Comparison of ENCODE assay signal across 20 cellular contexts in genomic region chr1:4017636-4018365, GRCh38.
DNase-seq lines count a peak whose midpoint lies in the region; ATAC-seq and TF ChIP-seq lines count a peak whose summit lies in the region.
"Had no signal": no experiment of that assay in that cellular context is flagged by ENCODE, and none has a peak within 500 bp of the region (broad histone marks: within the 10 kb centered on the region; RNA-seq: fewer than 3 reads in every experiment).

No MANE protein-coding gene starts in this region.

- H3K36me3 ChIP-seq in DND-41 (ENCODE audit: insufficient read depth, low read length) (no peaks in the 10 kb centered on the region), OCI-LY1 (ENCODE audit: insufficient read depth, low read length) (no peaks in the 10 kb centered on the region), parathyroid adenoma (ENCODE audit: control insufficient read depth, insufficient read depth, low read length) (no peaks in the 10 kb centered on the region)

- H3K9me3 ChIP-seq in DND-41 (ENCODE audit: insufficient read depth, low read length, severe bottlenecking) (no peaks in the 10 kb centered on the region), OCI-LY1 (ENCODE audit: low read length) (no peaks in the 10 kb centered on the region), parathyroid adenoma (ENCODE audit: control insufficient read depth, low read length) (no peaks in the 10 kb centered on the region)
- H3K9me3 ChIP-seq: Caco-2, SK-N-SH had no signal

- H3K27ac Mint-ChIP-seq in progenitor cell of endocrine pancreas, result no peak overlapping the region
- H3K27ac Mint-ChIP-seq: CD4-positive, alpha-beta memory T cell had no signal

- H3K9me2 ChIP-seq in OCI-LY1 (ENCODE audit: low read depth, low read length), result no peaks in the 10 kb centered on the region
- H3K9me2 ChIP-seq: SK-N-SH had no signal

- no peaks in the 10 kb centered on the region for H3K36me3 Mint-ChIP-seq in progenitor cell of endocrine pancreas (ENCODE audit: insufficient read depth)
- H3K36me3 Mint-ChIP-seq: CD4-positive, alpha-beta memory T cell had no signal

- no peaks in the 10 kb centered on the region; the same call in 1 of the 2 replicates for H3F3A ChIP-seq in OCI-LY1 (ENCODE audit: insufficient read depth, low read length)

- no peak overlapping the region for H2AFZ ChIP-seq in DND-41 (ENCODE audit: low read depth, low read length)
- no peak overlapping the region for H2AFZ ChIP-seq in OCI-LY1 (ENCODE audit: low read length)
- no peak overlapping the region for H2AFZ ChIP-seq in parathyroid adenoma

- H3K27me3 ChIP-seq in DND-41 (ENCODE audit: insufficient read depth, low read length, poor library complexity) (no peaks in the 10 kb centered on the region), OCI-LY1 (ENCODE audit: insufficient read depth, low read length) (no peaks in the 10 kb centered on the region), parathyroid adenoma (ENCODE audit: control insufficient read depth, insufficient read depth, low read length) (no peaks in the 10 kb centered on the region)

- no peak overlapping the region for H3K4me3 ChIP-seq in DND-41 (ENCODE audit: low read depth in 1 of 2, low read length in 2 of 2)
- no peak overlapping the region for H3K4me3 ChIP-seq in OCI-LY1 (ENCODE audit: low read depth, low read length, poor library complexity, severe bottlenecking)
- no peak overlapping the region for H3K4me3 ChIP-seq in coronary artery
- no peak overlapping the region for H3K4me3 ChIP-seq in parathyroid adenoma (ENCODE audit: low read depth, low read length)

- H3K79me2 ChIP-seq in DND-41 (ENCODE audit: insufficient read depth, low read length) (no peaks in the 10 kb centered on the region), OCI-LY1 (ENCODE audit: insufficient read depth, low read length) (no peaks in the 10 kb centered on the region), parathyroid adenoma (no peaks in the 10 kb centered on the region)

- H3K4me3 Mint-ChIP-seq in progenitor cell of endocrine pancreas (ENCODE audit: low read depth), result no peak overlapping the region
- H3K4me3 Mint-ChIP-seq: CD4-positive, alpha-beta memory T cell had no signal

- peaks cover 30% of the 10 kb centered on the region for H3K27me3 Mint-ChIP-seq in progenitor cell of endocrine pancreas

- TF ChIP-seq CTCF in DND-41 (IDR thresholded peaks at IDR 0.05; ENCODE audit: borderline replicate concordance, extremely low read depth, low read length, poor library complexity, severe bottlenecking), result peak; percentile 7
- TF ChIP-seq CTCF in OCI-LY1 (IDR thresholded peaks at IDR 0.05; ENCODE audit: low read length), result no peak
- no peak for TF ChIP-seq CTCF in coronary artery (IDR thresholded peaks at IDR 0.05)
- no peak for TF ChIP-seq CTCF in parathyroid adenoma (IDR thresholded peaks at IDR 0.05)
- no peak for TF ChIP-seq CTCF in progenitor cell of endocrine pancreas (IDR thresholded peaks at IDR 0.05; ENCODE audit: unreplicated experiment)

- H4K20me1 ChIP-seq in DND-41 (ENCODE audit: insufficient read depth, low read length) (0 out of 2 replicates have a peak, but pooled peaks cover 3% of the 10 kb centered on the region), OCI-LY1 (ENCODE audit: insufficient read depth, low read length) (no peaks in the 10 kb centered on the region)

- in situ Hi-C loops in ACHN (cut with HindIII; ENCODE audit: low pct_ligation_motif_present, low pct_unique_long_range_greater_than_20kb, low sequenced_read_pairs), result no loop called here

- H3K9ac ChIP-seq in DND-41 (ENCODE audit: low read depth, low read length) (no peak overlapping the region), OCI-LY1 (ENCODE audit: low read length) (no peak overlapping the region), parathyroid adenoma (no peak overlapping the region)
- H3K9ac ChIP-seq: SK-N-SH had no signal

- DNase-seq in DND-41 (no peak), coronary artery (ENCODE audit: low spot score) (peak; percentile 43), ACHN (no peak), progenitor cell of endocrine pancreas (ENCODE audit: low spot score, unreplicated experiment) (no peak)
- no peak for DNase-seq in stimulated activated naive CD4-positive, alpha-beta T cell treated with Interleukin-2 at 50 U/mL for 16 hours (lab: John Stamatoyannopoulos, UW)
- DNase-seq: Caco-2; CD4-positive, alpha-beta memory T cell; DMS 273 treated with DMSO at 0.1 percent for 48 hours; H7; MM.1S; NCI-H1092; NCI-H1436; NCI-H187 treated with DMSO at 0.1 percent for 48 hours; NCI-H2107; NCI-H748 treated with DMSO at 0.1 percent for 48 hours; SIG-M5; SK-N-SH had no signal

- no peak overlapping the region for H3K27ac ChIP-seq in DND-41 (ENCODE audit: low read length)
- peak overlapping the region; percentile 47 for H3K27ac ChIP-seq in OCI-LY1 (ENCODE audit: low read depth, low read length, poor library complexity, severe bottlenecking)
- H3K27ac ChIP-seq in coronary artery, result no peak overlapping the region
- no peak overlapping the region for H3K27ac ChIP-seq in parathyroid adenoma
- H3K27ac ChIP-seq: RWPE1 had no signal

- H3K4me1 ChIP-seq in DND-41 (ENCODE audit: insufficient read depth, low read length) (no peaks in the 10 kb centered on the region), OCI-LY1 (ENCODE audit: insufficient read depth, low read length, severe bottlenecking) (peaks cover 34% of the 10 kb centered on the region), parathyroid adenoma (no peaks in the 10 kb centered on the region)
- H3K4me1 ChIP-seq: Caco-2 had no signal

- no peaks in the 10 kb centered on the region for H3K4me1 Mint-ChIP-seq in progenitor cell of endocrine pancreas (ENCODE audit: low read depth)

- ATAC-seq in DND-41 (ENCODE audit: insufficient read depth, low read depth), result no peak

- H3K4me2 ChIP-seq in DND-41 (ENCODE audit: insufficient read depth, low read length) (no peak overlapping the region), OCI-LY1 (ENCODE audit: low read length) (no peak overlapping the region), parathyroid adenoma (ENCODE audit: low read length) (peak overlapping the region; percentile 51)
- H3K4me2 ChIP-seq: SK-N-SH had no signal

- no peaks in the 10 kb centered on the region for H3K9me3 Mint-ChIP-seq in progenitor cell of endocrine pancreas (ENCODE audit: low read depth)
